ENCODE assay signal across 1 cellular context in genomic region chr6:99588618-99589289, GRCh38.
TF ChIP-seq lines count a peak whose summit lies in the region.

No MANE protein-coding gene starts in this region.

TF ChIP-seq in HEK293, 187 proteins besides CTCF, POLR2A, EP300 and RAD21 (continued from another document):
- TF ChIP-seq, protein P1, sequence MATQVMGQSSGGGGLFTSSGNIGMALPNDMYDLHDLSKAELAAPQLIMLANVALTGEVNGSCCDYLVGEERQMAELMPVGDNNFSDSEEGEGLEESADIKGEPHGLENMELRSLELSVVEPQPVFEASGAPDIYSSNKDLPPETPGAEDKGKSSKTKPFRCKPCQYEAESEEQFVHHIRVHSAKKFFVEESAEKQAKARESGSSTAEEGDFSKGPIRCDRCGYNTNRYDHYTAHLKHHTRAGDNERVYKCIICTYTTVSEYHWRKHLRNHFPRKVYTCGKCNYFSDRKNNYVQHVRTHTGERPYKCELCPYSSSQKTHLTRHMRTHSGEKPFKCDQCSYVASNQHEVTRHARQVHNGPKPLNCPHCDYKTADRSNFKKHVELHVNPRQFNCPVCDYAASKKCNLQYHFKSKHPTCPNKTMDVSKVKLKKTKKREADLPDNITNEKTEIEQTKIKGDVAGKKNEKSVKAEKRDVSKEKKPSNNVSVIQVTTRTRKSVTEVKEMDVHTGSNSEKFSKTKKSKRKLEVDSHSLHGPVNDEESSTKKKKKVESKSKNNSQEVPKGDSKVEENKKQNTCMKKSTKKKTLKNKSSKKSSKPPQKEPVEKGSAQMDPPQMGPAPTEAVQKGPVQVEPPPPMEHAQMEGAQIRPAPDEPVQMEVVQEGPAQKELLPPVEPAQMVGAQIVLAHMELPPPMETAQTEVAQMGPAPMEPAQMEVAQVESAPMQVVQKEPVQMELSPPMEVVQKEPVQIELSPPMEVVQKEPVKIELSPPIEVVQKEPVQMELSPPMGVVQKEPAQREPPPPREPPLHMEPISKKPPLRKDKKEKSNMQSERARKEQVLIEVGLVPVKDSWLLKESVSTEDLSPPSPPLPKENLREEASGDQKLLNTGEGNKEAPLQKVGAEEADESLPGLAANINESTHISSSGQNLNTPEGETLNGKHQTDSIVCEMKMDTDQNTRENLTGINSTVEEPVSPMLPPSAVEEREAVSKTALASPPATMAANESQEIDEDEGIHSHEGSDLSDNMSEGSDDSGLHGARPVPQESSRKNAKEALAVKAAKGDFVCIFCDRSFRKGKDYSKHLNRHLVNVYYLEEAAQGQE (tag by site-specific recombination; IDR thresholded peaks at IDR 0.05) = peak; percentile 34; the same call in 1 of the 2 replicates
- TF ChIP-seq GFI1B (tag by site-specific recombination; IDR thresholded peaks at IDR 0.05) (no peak), ZNF426 (tag by site-specific recombination; IDR thresholded peaks at IDR 0.05) (no peak), ZNF610 (tag by site-specific recombination; IDR thresholded peaks at IDR 0.05; ENCODE audit: borderline replicate concordance) (peak; percentile 84), ZNF561 (tag by site-specific recombination; IDR thresholded peaks at IDR 0.05; ENCODE audit: borderline replicate concordance) (peak; percentile 90), GLIS1 (tag by site-specific recombination; IDR thresholded peaks at IDR 0.05) (0 out of 2 replicates have a peak, but pooled peaks have one; percentile 19), ZNF501 (tag by site-specific recombination; IDR thresholded peaks at IDR 0.05) (peak; percentile 93), ZNF202 (tag by site-specific recombination; IDR thresholded peaks at IDR 0.05; ENCODE audit: borderline replicate concordance) (no peak), ZNF354C (tag by site-specific recombination; IDR thresholded peaks at IDR 0.05; ENCODE audit: borderline replicate concordance, low read depth) (no peak), ZNF843 (tag by site-specific recombination; IDR thresholded peaks at IDR 0.05) (no peak; the same call in 1 of the 2 replicates), ZNF626 (tag by site-specific recombination; IDR thresholded peaks at IDR 0.05) (no peak), ZNF223 (tag by site-specific recombination; IDR thresholded peaks at IDR 0.05) (no peak), EGR2 (tag by site-specific recombination; IDR thresholded peaks at IDR 0.05; ENCODE audit: low read depth) (no peak), PRDM6 (tag by site-specific recombination; IDR thresholded peaks at IDR 0.05) (no peak), ZEB2 (tag by site-specific recombination; IDR thresholded peaks at IDR 0.05) (peak; percentile 82), ZNF37A (tag by site-specific recombination; IDR thresholded peaks at IDR 0.05) (no peak), ZNF2 (tag by site-specific recombination; IDR thresholded peaks at IDR 0.05) (peak; percentile 97)
- TF ChIP-seq, protein P2, sequence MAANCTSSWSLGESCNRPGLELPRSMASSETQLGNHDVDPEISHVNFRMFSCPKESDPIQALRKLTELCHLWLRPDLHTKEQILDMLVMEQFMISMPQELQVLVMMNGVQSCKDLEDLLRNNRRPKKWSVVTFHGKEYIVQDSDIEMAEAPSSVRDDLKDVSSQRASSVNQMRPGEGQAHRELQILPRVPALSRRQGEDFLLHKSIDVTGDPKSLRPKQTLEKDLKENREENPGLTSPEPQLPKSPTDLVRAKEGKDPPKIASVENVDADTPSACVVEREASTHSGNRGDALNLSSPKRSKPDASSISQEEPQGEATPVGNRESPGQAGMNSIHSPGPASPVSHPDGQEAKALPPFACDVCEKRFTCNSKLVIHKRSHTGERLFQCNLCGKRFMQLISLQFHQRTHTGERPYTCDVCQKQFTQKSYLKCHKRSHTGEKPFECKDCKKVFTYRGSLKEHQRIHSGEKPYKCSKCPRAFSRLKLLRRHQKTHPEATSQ (tag by site-specific recombination; IDR thresholded peaks at IDR 0.05) = 0 out of 2 replicates have a peak, but pooled peaks have one; percentile 29
